ENCODE assay signal across 8 cellular contexts in the genomic region with DNA sequence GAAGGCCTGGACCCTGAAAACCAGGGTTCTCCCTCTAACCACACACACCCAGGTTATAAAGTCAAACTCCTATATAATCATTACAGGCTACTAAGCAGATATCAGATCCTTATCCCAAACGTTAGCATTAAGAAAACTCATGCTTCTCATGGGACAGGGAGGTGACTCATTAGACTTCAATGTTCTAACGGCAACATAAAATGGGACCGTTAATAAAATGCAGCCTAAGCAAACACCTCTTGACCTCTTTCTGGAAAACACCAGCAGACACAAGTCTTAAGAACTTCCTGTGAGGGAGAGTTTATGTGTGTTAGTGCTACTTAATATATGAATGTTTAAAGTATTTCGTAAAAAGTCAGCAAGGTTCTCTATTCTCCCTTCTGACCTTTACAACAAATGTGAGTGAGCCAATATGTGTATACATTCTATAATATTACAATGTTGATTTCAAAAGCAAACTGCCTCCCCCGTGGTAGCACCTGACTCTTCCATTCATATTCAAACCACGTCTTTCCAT. TPM values are rescaled to one million over a fixed set of nuclear protein-coding genes. Genes with fewer than 3 reads are reported as not detected.
A peak's percentile ranks its signal among the peaks of the same experiment; 100 is the strongest.
DNase-seq lines count a peak whose midpoint lies in the region; ATAC-seq and TF ChIP-seq lines count a peak whose summit lies in the region.

No MANE protein-coding gene starts in this region.

- no peak for DNase-seq in activated T-cell treated with anti-CD3 and anti-CD28 coated beads, Interleukin-2, amount 50 U/mL, for 72 hours
- no peak for DNase-seq in activated T-cell treated with anti-CD3 and anti-CD28 coated beads, Interleukin-2, amount 50 U/mL, for 48 hours
- DNase-seq in amniotic epithelial cell (ENCODE audit: low read depth) (peak; percentile 79), left lung (no peak), transverse colon (no peak), DMS 273 treated with DMSO at 0.1 percent for 48 hours (lab: John Stamatoyannopoulos, UW) (no peak), Kasumi-1 (lab: John Stamatoyannopoulos, UW) (no peak)

- TF ChIP-seq EP300 in transverse colon (IDR thresholded peaks at IDR 0.05; ENCODE audit: low read depth), result no peak

- H3K27me3 ChIP-seq in left lung, result no peaks in the 10 kb centered on the region
- no peaks in the 10 kb centered on the region for H3K27me3 ChIP-seq in transverse colon

- in situ Hi-C loops in transverse colon (cut with MboI; ENCODE audit: low pct_ligation_motif_present in 1 of 4, low pct_unique_long_range_greater_than_20kb in 1 of 4, low sequenced_read_pairs in 3 of 4), result loop anchor here in 2 of 4 donors (10.0 kb wide), 1 partner anchor 46 kb away; no protein-coding TSS in a partner anchor

- H3K9me3 ChIP-seq in left lung, result no peaks in the 10 kb centered on the region
- H3K9me3 ChIP-seq in transverse colon, result no peaks in the 10 kb centered on the region

- no peaks in the 10 kb centered on the region for H3K27me3 Mint-ChIP-seq in activated T-cell treated with anti-CD3 and anti-CD28 coated beads, Interleukin-2, amount 50 U/mL, for 72 hours (ENCODE audit: low read depth)

- intact Hi-C loops in left lung (cut with DNase I) (loop anchor here in 1 of 2 donors (10.0 kb wide), 1 partner anchor 46 kb away; no protein-coding TSS in a partner anchor), transverse colon (cut with DNase I; ENCODE audit: low total_unique reads) (no loop called here)

- peaks cover 55 to 97% of the 10 kb centered on the region in 2 donors for H3K4me1 ChIP-seq in left lung
- H3K4me1 ChIP-seq in transverse colon, result peaks cover 40 to 99% (median 73%) of the 10 kb centered on the region in 4 donors

- WGBS in transverse colon (ENCODE audit: low coverage in 1 of 2), 2 donors, result 19 to 22% methylated on average over 6 of the region's 6 CpGs

- H3K4me3 Mint-ChIP-seq in activated T-cell treated with anti-CD3 and anti-CD28 coated beads, Interleukin-2, amount 50 U/mL, for 72 hours, result peak overlapping the region; percentile 76 to 90

- no peaks in the 10 kb centered on the region for H3K36me3 ChIP-seq in left lung
- no peaks in the 10 kb centered on the region for H3K36me3 ChIP-seq in transverse colon

- peak overlapping the region; percentile 89 for H3K27ac Mint-ChIP-seq in activated T-cell treated with anti-CD3 and anti-CD28 coated beads, Interleukin-2, amount 50 U/mL, for 72 hours

- peak; percentile 42 to 51 for ATAC-seq in activated T-cell treated with anti-CD3 and anti-CD28 coated beads, Interleukin-2, amount 50 U/mL, for 72 hours (replicated peaks in 1 of 2)
- peak; percentile 66 for ATAC-seq in left lung
- ATAC-seq in GM21367 (IDR thresholded peaks at IDR 0.05; ENCODE audit: unreplicated experiment), result no peak

- no peak for TF ChIP-seq CTCF in left lung (IDR thresholded peaks at IDR 0.05)
- no peak for TF ChIP-seq CTCF in transverse colon (IDR thresholded peaks at IDR 0.05)

- H3K4me3 ChIP-seq in left lung, result no peak overlapping the region
- H3K4me3 ChIP-seq in transverse colon, result peak overlapping the region in 1 of 4 donors; percentile 15

- peaks cover 9 to 13% of the 10 kb centered on the region in 2 donors for H3K36me3 Mint-ChIP-seq in activated T-cell treated with anti-CD3 and anti-CD28 coated beads, Interleukin-2, amount 50 U/mL, for 72 hours (ENCODE audit: insufficient read depth in 2 of 2)

- TF ChIP-seq POLR2A in transverse colon (IDR thresholded peaks at IDR 0.05), result no peak

- H3K9me3 Mint-ChIP-seq in activated T-cell treated with anti-CD3 and anti-CD28 coated beads, Interleukin-2, amount 50 U/mL, for 72 hours, result no peaks in the 10 kb centered on the region

- H3K4me1 Mint-ChIP-seq in activated T-cell treated with anti-CD3 and anti-CD28 coated beads, Interleukin-2, amount 50 U/mL, for 72 hours (ENCODE audit: low read depth), result peaks cover 86% of the 10 kb centered on the region

- H3K27ac ChIP-seq in left lung, result peak overlapping the region; percentile 84 to 86
- H3K27ac ChIP-seq in transverse colon, result peak overlapping the region; percentile 68 to 87 (median 78)

RNA-seq across cellular contexts. Expression of gene LPIN2, which starts 31.7 kb away (rescaled TPM):
- 100 to 1,000 TPM; 101 to 106 TPM for total RNA-seq in activated T-cell treated with anti-CD3 and anti-CD28 coated beads, Interleukin-2, amount 50 U/mL, for 72 hours
- total RNA-seq in left lung (10 to 100 TPM; 47.3 to 63.2 TPM), transverse colon (100 to 1,000 TPM in 1 of 4 donors, 10 to 100 TPM in 3; 11.1 to 151 (median 87.0) TPM)
